In the genomic region with DNA sequence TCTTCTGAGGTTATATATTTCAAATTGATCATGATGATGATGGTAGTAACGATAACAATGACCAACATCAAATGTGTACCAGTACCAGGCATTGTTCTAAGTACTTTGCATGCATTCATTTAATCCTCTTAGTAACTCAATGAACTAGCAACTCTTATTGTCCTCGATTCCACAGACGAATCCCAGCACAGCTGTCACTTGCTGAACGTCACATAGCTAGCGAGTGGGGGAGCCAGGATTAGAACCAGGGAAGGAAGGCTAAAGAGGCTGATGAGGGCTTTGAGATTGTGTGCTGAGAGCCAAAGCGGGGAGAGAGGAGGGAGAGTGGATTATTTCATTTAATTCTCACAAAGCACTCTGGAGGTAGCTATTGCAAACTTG, we compare ENCODE assay signal across 11 cellular contexts.
"Had no signal": no experiment of that assay in that cellular context is flagged by ENCODE, and none has a peak within 500 bp of the region (broad histone marks: within the 10 kb centered on the region; RNA-seq: fewer than 3 reads in every experiment).

No MANE protein-coding gene starts in this region.

- H3K27ac ChIP-seq: cardiac muscle cell, colonic mucosa, foreskin keratinocyte, prostate gland, right lobe of liver had no signal

- H3K4me1 ChIP-seq: foreskin keratinocyte, prostate gland had no signal

- H3K9me3 Mint-ChIP-seq: activated CD4-positive, alpha-beta memory T cell treated with anti-CD3 and anti-CD28 coated beads for 36 hours; activated naive CD8-positive, alpha-beta T cell treated with anti-CD3 and anti-CD28 coated beads for 36 hours had no signal

- DNase-seq: activated CD4-positive, alpha-beta T cell treated with anti-CD3 and anti-CD28 coated beads for 1 hour; activated gamma-delta T cell; effector CD4-positive, alpha-beta T cell had no signal

- ATAC-seq: stimulated activated naive CD8-positive, alpha-beta T cell treated with anti-CD3 and anti-CD28 coated beads, Interleukin-15, Interleukin-2, amounts not matched to agents 100 U/mL and 50 U/mL, for 24 hours had no signal

- H3K4me1 Mint-ChIP-seq: activated naive CD8-positive, alpha-beta T cell treated with anti-CD3 and anti-CD28 coated beads for 36 hours had no signal

- H3K4me3 Mint-ChIP-seq: activated CD4-positive, alpha-beta memory T cell treated with anti-CD3 and anti-CD28 coated beads for 36 hours; activated naive CD8-positive, alpha-beta T cell treated with anti-CD3 and anti-CD28 coated beads for 36 hours had no signal

- H3K36me3 Mint-ChIP-seq: activated CD4-positive, alpha-beta memory T cell treated with anti-CD3 and anti-CD28 coated beads for 36 hours; activated naive CD8-positive, alpha-beta T cell treated with anti-CD3 and anti-CD28 coated beads for 36 hours had no signal

- H3K4me3 ChIP-seq: cardiac muscle cell, colonic mucosa, right lobe of liver had no signal

- H3K36me3 ChIP-seq: cardiac muscle cell, colonic mucosa had no signal

- H3K9me3 ChIP-seq: colonic mucosa, prostate gland, right lobe of liver had no signal

- H3K27me3 ChIP-seq: colonic mucosa, right lobe of liver had no signal

- H3K27ac Mint-ChIP-seq: activated CD4-positive, alpha-beta memory T cell treated with anti-CD3 and anti-CD28 coated beads for 36 hours; activated naive CD8-positive, alpha-beta T cell treated with anti-CD3 and anti-CD28 coated beads for 36 hours had no signal
